8 cellular contexts compared by ENCODE assay signal in the genomic region with DNA sequence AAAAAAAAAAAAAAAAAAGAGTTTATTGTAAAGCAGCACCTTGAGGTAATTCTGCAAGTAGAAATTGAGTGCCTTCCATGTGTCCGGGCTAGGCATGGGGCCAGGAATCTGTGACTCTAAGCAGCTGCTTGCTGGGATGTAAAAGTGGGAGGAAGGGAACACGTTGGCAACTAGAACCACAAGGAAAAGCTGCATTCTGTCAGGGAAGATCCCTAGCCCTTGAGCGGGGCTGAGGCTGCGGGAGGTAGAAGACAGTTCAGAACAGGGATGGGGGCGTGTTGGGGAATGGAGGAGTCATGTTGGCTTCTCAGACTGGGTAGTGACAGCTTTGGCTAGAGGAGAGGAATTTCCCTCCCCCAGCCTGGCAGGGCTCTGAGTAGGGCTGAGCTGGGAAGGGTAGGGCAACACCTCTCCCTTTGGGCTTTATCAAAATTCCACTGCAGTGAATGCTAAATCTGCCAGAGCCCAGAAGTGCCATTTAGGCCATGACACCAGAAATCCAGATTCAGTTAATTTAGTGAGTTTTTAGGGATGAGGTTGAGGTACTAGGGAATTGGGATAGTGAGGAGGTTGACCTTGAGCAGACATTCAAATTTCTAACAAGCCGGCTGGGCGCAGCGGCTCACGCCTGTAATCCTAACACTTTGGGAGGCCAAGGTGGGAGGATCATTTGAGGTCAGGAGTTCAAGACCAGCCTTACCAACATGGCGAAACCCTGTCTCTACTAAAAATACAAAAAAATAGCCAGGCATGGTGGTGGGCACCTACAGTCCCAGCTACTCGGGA. TPM values are rescaled to one million over a fixed set of nuclear protein-coding genes. Genes with fewer than 3 reads are reported as not detected.
DNase-seq lines count a peak whose midpoint lies in the region; ATAC-seq, FAIRE-seq and TF ChIP-seq lines count a peak whose summit lies in the region.

No MANE protein-coding gene starts in this region.

- no peak for TF ChIP-seq CTCF in WTC11 (IDR thresholded peaks at IDR 0.05)

- peak; percentile 60 for DNase-seq in GM03348 (ENCODE audit: low spot score)
- no peak for DNase-seq in WTC11 (ENCODE audit: low spot score)
- DNase-seq in cardiac septum (ENCODE audit: low spot score) = peak; percentile 84
- DNase-seq in renal cortical epithelial cell (ENCODE audit: low read depth) = peak; percentile 59
- no peak for DNase-seq in GM12892 (ENCODE audit: insufficient read length)
- no peak for DNase-seq in NCI-H510A treated with DMSO at 0.1 percent for 48 hours (lab: John Stamatoyannopoulos, UW)
- no peak for DNase-seq in effector CD4-positive, alpha-beta T cell

- H3K4me1 Mint-ChIP-seq in WTC11 = peaks cover 27% of the 10 kb centered on the region

- no peaks in the 10 kb centered on the region for H3K9me3 Mint-ChIP-seq in WTC11

- H3K27ac Mint-ChIP-seq in WTC11 = 0 out of 2 replicates have a peak overlapping the region, but pooled peaks have one; percentile 76

- peaks cover 2% of the 10 kb centered on the region; the same call in 1 of the 2 replicates for H3K27me3 Mint-ChIP-seq in WTC11 (ENCODE audit: low read depth)

- no peak overlapping the region for H3K4me3 Mint-ChIP-seq in WTC11

- no peak for TF ChIP-seq POLR2A in GM12892 (IDR thresholded peaks at IDR 0.05; ENCODE audit: low read depth, low read length)

- H3K36me3 Mint-ChIP-seq in WTC11 = no peaks in the 10 kb centered on the region

- POLR2A ChIA-PET in WTC11 (lab: Charles Lee) = interaction anchor here (0.6 kb wide), 2 partner anchors 118 to 279 kb away, joined by 3 read pairs; no protein-coding TSS in a partner anchor

- intact Hi-C loops in cardiac septum (cut with DNase I) = no loop called here

- ATAC-seq in WTC11 (no peak), HG03442 (IDR thresholded peaks at IDR 0.05; ENCODE audit: unreplicated experiment) (no peak)

- CTCF ChIA-PET in WTC11 (lab: Charles Lee) = interaction anchor here (0.6 kb wide), 2 partner anchors 28 to 351 kb away, joined by 3 read pairs; no protein-coding TSS in a partner anchor

- no peak for FAIRE-seq in GM12892 (lab: Jason Lieb, UNC)

TF ChIP-seq in WTC11, 78 proteins besides CTCF, POLR2A, EP300 and RAD21:
- TF ChIP-seq, protein P1, sequence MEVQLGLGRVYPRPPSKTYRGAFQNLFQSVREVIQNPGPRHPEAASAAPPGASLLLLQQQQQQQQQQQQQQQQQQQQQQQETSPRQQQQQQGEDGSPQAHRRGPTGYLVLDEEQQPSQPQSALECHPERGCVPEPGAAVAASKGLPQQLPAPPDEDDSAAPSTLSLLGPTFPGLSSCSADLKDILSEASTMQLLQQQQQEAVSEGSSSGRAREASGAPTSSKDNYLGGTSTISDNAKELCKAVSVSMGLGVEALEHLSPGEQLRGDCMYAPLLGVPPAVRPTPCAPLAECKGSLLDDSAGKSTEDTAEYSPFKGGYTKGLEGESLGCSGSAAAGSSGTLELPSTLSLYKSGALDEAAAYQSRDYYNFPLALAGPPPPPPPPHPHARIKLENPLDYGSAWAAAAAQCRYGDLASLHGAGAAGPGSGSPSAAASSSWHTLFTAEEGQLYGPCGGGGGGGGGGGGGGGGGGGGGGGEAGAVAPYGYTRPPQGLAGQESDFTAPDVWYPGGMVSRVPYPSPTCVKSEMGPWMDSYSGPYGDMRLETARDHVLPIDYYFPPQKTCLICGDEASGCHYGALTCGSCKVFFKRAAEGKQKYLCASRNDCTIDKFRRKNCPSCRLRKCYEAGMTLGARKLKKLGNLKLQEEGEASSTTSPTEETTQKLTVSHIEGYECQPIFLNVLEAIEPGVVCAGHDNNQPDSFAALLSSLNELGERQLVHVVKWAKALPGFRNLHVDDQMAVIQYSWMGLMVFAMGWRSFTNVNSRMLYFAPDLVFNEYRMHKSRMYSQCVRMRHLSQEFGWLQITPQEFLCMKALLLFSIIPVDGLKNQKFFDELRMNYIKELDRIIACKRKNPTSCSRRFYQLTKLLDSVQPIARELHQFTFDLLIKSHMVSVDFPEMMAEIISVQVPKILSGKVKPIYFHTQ (CRISPR knock-in tag; IDR thresholded peaks at IDR 0.05) = no peak
- no peak for TF ChIP-seq CREB1 (CRISPR knock-in tag; IDR thresholded peaks at IDR 0.05)
- TF ChIP-seq, protein P2, sequence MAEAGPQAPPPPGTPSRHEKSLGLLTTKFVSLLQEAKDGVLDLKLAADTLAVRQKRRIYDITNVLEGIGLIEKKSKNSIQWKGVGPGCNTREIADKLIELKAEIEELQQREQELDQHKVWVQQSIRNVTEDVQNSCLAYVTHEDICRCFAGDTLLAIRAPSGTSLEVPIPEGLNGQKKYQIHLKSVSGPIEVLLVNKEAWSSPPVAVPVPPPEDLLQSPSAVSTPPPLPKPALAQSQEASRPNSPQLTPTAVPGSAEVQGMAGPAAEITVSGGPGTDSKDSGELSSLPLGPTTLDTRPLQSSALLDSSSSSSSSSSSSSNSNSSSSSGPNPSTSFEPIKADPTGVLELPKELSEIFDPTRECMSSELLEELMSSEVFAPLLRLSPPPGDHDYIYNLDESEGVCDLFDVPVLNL (CRISPR knock-in tag; IDR thresholded peaks at IDR 0.05; ENCODE audit: borderline replicate concordance, low read depth) = no peak
- no peak for TF ChIP-seq TEAD1 (CRISPR knock-in tag; IDR thresholded peaks at IDR 0.05)
- no peak for TF ChIP-seq E2F1 (CRISPR knock-in tag; IDR thresholded peaks at IDR 0.05)
- no peak for TF ChIP-seq ZNF232 (CRISPR knock-in tag; IDR thresholded peaks at IDR 0.05)
- TF ChIP-seq TP53 (CRISPR knock-in tag; IDR thresholded peaks at IDR 0.05) = no peak
- no peak for TF ChIP-seq MYBL2 (CRISPR knock-in tag; IDR thresholded peaks at IDR 0.05)
- TF ChIP-seq NFE2L1 (CRISPR knock-in tag; IDR thresholded peaks at IDR 0.05) = no peak
- TF ChIP-seq NR3C1 (CRISPR knock-in tag; conservative IDR thresholded peaks at IDR 0.05; ENCODE audit: low read depth) = no peak
- TF ChIP-seq ESRRA (CRISPR knock-in tag; IDR thresholded peaks at IDR 0.05; ENCODE audit: borderline replicate concordance) = no peak
- TF ChIP-seq ELF4 (CRISPR knock-in tag; IDR thresholded peaks at IDR 0.05; ENCODE audit: low read depth) = no peak
- no peak for TF ChIP-seq RELA (CRISPR knock-in tag; IDR thresholded peaks at IDR 0.05; ENCODE audit: borderline replicate concordance)
- no peak for TF ChIP-seq FOXP4 (CRISPR knock-in tag; IDR thresholded peaks at IDR 0.05)

RNA-seq across cellular contexts. Expression of gene TRAFD1, which starts 3.4 kb away (rescaled TPM):
- total RNA-seq in WTC11 (2021) (24.8 to 25.8 TPM (median 25.1 TPM) in 3 replicates), cardiac septum (32.3 TPM), renal cortical epithelial cell (45.5 and 57.4 TPM in 2 replicates)
- polyA plus RNA-seq in GM12892 (2012; ENCODE audit: missing spikeins) = 39.8 TPM

RNA-seq across cellular contexts. Expression of gene NAA25, which starts 13.4 kb away (rescaled TPM):
- total RNA-seq in WTC11 (2021) = 41.6 to 47.5 TPM (median 44.7 TPM) in 3 replicates
- 23.1 TPM for total RNA-seq in cardiac septum
- total RNA-seq in renal cortical epithelial cell = 18.9 and 26.7 TPM in 2 replicates
- polyA plus RNA-seq in GM12892 (2012; ENCODE audit: missing spikeins) = 20.3 TPM

Comparison
In these comparisons a context has a peak if more than half of its experiments do, and no peak if none do; other contexts are left out.
1. DNase-seq: peak in GM03348 (single experiment), cardiac septum (single experiment) and renal cortical epithelial cell (single experiment); none in WTC11 (single experiment), GM12892 (single experiment), NCI-H510A treated with DMSO at 0.1 percent for 48 hours (single experiment) and effector CD4-positive, alpha-beta T cell (single experiment).